In genomic region chr19:38807374-38808098, GRCh38 we compare ENCODE assay signal across 14 cellular contexts. TPM values are rescaled to one million over a fixed set of nuclear protein-coding genes. Genes with fewer than 3 reads are reported as not detected.
DNase-seq lines count a peak whose midpoint lies in the region; ATAC-seq, FAIRE-seq and TF ChIP-seq lines count a peak whose summit lies in the region.
"Not testable (repeated sequence)": the region's sequence is repeated elsewhere in the genome, so short reads cannot be mapped to it uniquely, and the experiment has no call there.
"Had no signal": no experiment of that assay in that cellular context is flagged by ENCODE, and none has a peak within 500 bp of the region (broad histone marks: within the 10 kb centered on the region; RNA-seq: fewer than 3 reads in every experiment).

No MANE protein-coding gene starts in this region.

- DNase-seq in ACHN (peak; percentile 46), HCEC 1CT (peak; percentile 35), NCI-H82 treated with DMSO at 0.1 percent for 48 hours (lab: John Stamatoyannopoulos, UW; ENCODE audit: unreplicated experiment) (peak; percentile 86), kidney epithelial cell (ENCODE audit: low read depth) (peak; percentile 61), neural progenitor cell (ENCODE audit: low spot score) (peak; percentile 22)
- not testable (repeated sequence) for DNase-seq in astrocyte (ENCODE audit: low read depth); upper lobe of right lung

- not testable (repeated sequence) for TF ChIP-seq CTCF in astrocyte (IDR thresholded peaks at IDR 0.05; ENCODE audit: insufficient read depth, low read depth, low read length); kidney epithelial cell (IDR thresholded peaks at IDR 0.05; ENCODE audit: insufficient read depth, low read length, poor library complexity, severe bottlenecking); neural progenitor cell (IDR thresholded peaks at IDR 0.05); upper lobe of right lung (IDR thresholded peaks at IDR 0.05)

- not testable (repeated sequence) for H3K4me2 ChIP-seq in astrocyte (ENCODE audit: low read length); neural progenitor cell

- H3K9me3 ChIP-seq in astrocyte (ENCODE audit: insufficient read depth, low read depth, low read length); neural progenitor cell (ENCODE audit: low read depth); upper lobe of right lung: not testable (repeated sequence)

- intact Hi-C loops in upper lobe of right lung (cut with DNase I): not testable (repeated sequence)

- H3K27ac Mint-ChIP-seq in astrocyte (ENCODE audit: unreplicated experiment): peak overlapping the region; percentile 0
- peak overlapping the region; percentile 16 for H3K27ac Mint-ChIP-seq in neural progenitor cell

- H3K4me1 Mint-ChIP-seq in astrocyte (ENCODE audit: low read depth, unreplicated experiment): not testable (repeated sequence)
- peaks cover 11% of the 10 kb centered on the region for H3K4me1 Mint-ChIP-seq in neural progenitor cell

- not testable (repeated sequence) for H2AFZ ChIP-seq in astrocyte (ENCODE audit: low read depth, low read length); neural progenitor cell (replicated peaks)

- FAIRE-seq in astrocyte (lab: Jason Lieb, UNC): not testable (repeated sequence)

- not testable (repeated sequence) for H3K27ac ChIP-seq in astrocyte (ENCODE audit: low read depth, low read length)
- H3K27ac ChIP-seq in neural progenitor cell: peak overlapping the region; percentile 37
- H3K27ac ChIP-seq in upper lobe of right lung: peak overlapping the region; percentile 11

- H3K27me3 ChIP-seq in astrocyte (ENCODE audit: insufficient read depth, low read length); kidney epithelial cell (ENCODE audit: control insufficient read depth, insufficient read depth, low read length); neural progenitor cell; upper lobe of right lung: not testable (repeated sequence)

- not testable (repeated sequence) for H3K9ac ChIP-seq in astrocyte (ENCODE audit: low read length); neural progenitor cell

- in situ Hi-C loops in ACHN (cut with HindIII; ENCODE audit: low pct_ligation_motif_present, low pct_unique_long_range_greater_than_20kb, low sequenced_read_pairs): not testable (repeated sequence)

- not testable (repeated sequence) for H3K4me1 ChIP-seq in astrocyte (ENCODE audit: insufficient read depth, low read length); neural progenitor cell; upper lobe of right lung

- H3K9me3 Mint-ChIP-seq in astrocyte (ENCODE audit: unreplicated experiment); neural progenitor cell: not testable (repeated sequence)

- peak; percentile 30 for ATAC-seq in esophagus mucosa
- not testable (repeated sequence) for ATAC-seq in upper lobe of right lung

- H3K4me3 Mint-ChIP-seq in astrocyte (ENCODE audit: unreplicated experiment): not testable (repeated sequence)
- peak overlapping the region; percentile 4 for H3K4me3 Mint-ChIP-seq in neural progenitor cell

- not testable (repeated sequence) for H3K36me3 ChIP-seq in astrocyte (ENCODE audit: insufficient read depth, low read length); kidney epithelial cell (ENCODE audit: control insufficient read depth, insufficient read depth, low read length); neural progenitor cell; upper lobe of right lung

- not testable (repeated sequence) for H3F3A ChIP-seq in neural progenitor cell (ENCODE audit: low read depth)

- not testable (repeated sequence) for H3K4me3 ChIP-seq in astrocyte (ENCODE audit: insufficient read depth, low read depth, low read length); kidney epithelial cell (ENCODE audit: low read depth, low read length); neural progenitor cell; upper lobe of right lung

- not testable (repeated sequence) for H3K36me3 Mint-ChIP-seq in astrocyte (ENCODE audit: low read depth, unreplicated experiment); neural progenitor cell

- not testable (repeated sequence) for H4K20me1 ChIP-seq in astrocyte (ENCODE audit: insufficient read depth, low read length); neural progenitor cell (ENCODE audit: low read depth)

- not testable (repeated sequence) for H3K27me3 Mint-ChIP-seq in astrocyte (ENCODE audit: low read depth, unreplicated experiment)
- H3K27me3 Mint-ChIP-seq in neural progenitor cell (ENCODE audit: insufficient read depth, low read depth): peaks cover 14% of the 10 kb centered on the region

- not testable (repeated sequence) for H3K79me2 ChIP-seq in astrocyte (ENCODE audit: insufficient read depth, low read length); neural progenitor cell (ENCODE audit: low read depth)

RNA-seq across cellular contexts. Expression of gene LGALS4, which starts 5.2 kb away (rescaled TPM):
- 0.32 TPM in 1 of 2 replicates, not detected in the other for total RNA-seq in astrocyte
- 0.40 TPM for total RNA-seq in esophagus mucosa
- not detected in 2 replicates for total RNA-seq in kidney epithelial cell
- total RNA-seq in neural progenitor cell (ENCODE audit: low replicate concordance): 0.31 TPM in 1 of 2 replicates, not detected in the other
- 3.7 TPM for total RNA-seq in upper lobe of right lung
- total RNA-seq: A172, MCF 10A, NCI-H460 had no signal

RNA-seq across cellular contexts. Expression of gene LGALS7B, which starts 18.5 kb away (rescaled TPM):
- not detected in 2 replicates for total RNA-seq in astrocyte
- 886 TPM for total RNA-seq in esophagus mucosa
- not detected in 2 replicates for total RNA-seq in kidney epithelial cell
- total RNA-seq in neural progenitor cell (ENCODE audit: low replicate concordance): not detected in 2 replicates
- 3.2 TPM for total RNA-seq in upper lobe of right lung
- total RNA-seq: A172, H1, HFFc6, NCI-H460, Right ventricle myocardium inferior had no signal

RNA-seq across cellular contexts. Expression of gene ECH1, which starts 24.1 kb away (rescaled TPM):
- total RNA-seq in astrocyte: 51.4 and 53.3 TPM in 2 replicates
- 182 TPM for total RNA-seq in esophagus mucosa
- 48.1 and 49.8 TPM in 2 replicates for total RNA-seq in kidney epithelial cell
- 52.2 and 92.9 TPM in 2 replicates for total RNA-seq in neural progenitor cell (ENCODE audit: low replicate concordance)
- total RNA-seq in upper lobe of right lung: 210 TPM

RNA-seq across cellular contexts. Expression of gene LGALS7, which starts 34.2 kb away (rescaled TPM):
- total RNA-seq in astrocyte (not detected in 2 replicates), esophagus mucosa (684 TPM), kidney epithelial cell (0.55 TPM in 1 of 2 replicates, not detected in the other), neural progenitor cell (ENCODE audit: low replicate concordance) (not detected in 2 replicates), upper lobe of right lung (not detected)
- total RNA-seq: A172, H1, HFFc6, NCI-H460, Right ventricle myocardium inferior had no signal

RNA-seq across cellular contexts. Expression of gene HNRNPL, which starts 42.2 kb away (rescaled TPM):
- total RNA-seq in astrocyte (285 and 314 TPM in 2 replicates), esophagus mucosa (236 TPM), kidney epithelial cell (192 and 200 TPM in 2 replicates), neural progenitor cell (ENCODE audit: low replicate concordance) (436 and 583 TPM in 2 replicates), upper lobe of right lung (248 TPM)

Comparison
In these comparisons a context has a peak if more than half of its experiments do, and no peak if none do; other contexts are left out.
1. RNA of gene LGALS7B, which starts 18.5 kb away (total RNA-seq): 886 TPM in esophagus mucosa (single experiment); 3.2 TPM in upper lobe of right lung (single experiment), not detected in astrocyte, not detected in kidney epithelial cell and not detected in neural progenitor cell; every median in the first group is over 100 times any median in the second.